In genomic region chr21:33025471-33026298, GRCh38 we compare ENCODE assay signal across 10 cellular contexts. TPM values are rescaled to one million over a fixed set of nuclear protein-coding genes. Genes with fewer than 3 reads are reported as not detected.
DNase-seq lines count a peak whose midpoint lies in the region; FAIRE-seq lines count a peak whose summit lies in the region.
"Had no signal": no experiment of that assay in that cellular context is flagged by ENCODE, and none has a peak within 500 bp of the region (broad histone marks: within the 10 kb centered on the region; RNA-seq: fewer than 3 reads in every experiment).

Gene OLIG2 (plus strand): TSS chr21:33025935. CDS start chr21:33026863, 928 bp downstream.

- H3K27ac ChIP-seq in BLaER1 (no peak within 1 kb of the TSS), mesendoderm (ENCODE audit: low read depth, low read length) (no peak within 1 kb of the TSS)

- H3K23ac ChIP-seq in mesendoderm (ENCODE audit: low read length): no peak within 1 kb of the TSS

- no peaks in the 10 kb centered on the region for H3K79me2 ChIP-seq in mesendoderm (ENCODE audit: control insufficient read depth, insufficient read depth, low read length)

- H3K9ac ChIP-seq in BLaER1 (no peak within 1 kb of the TSS), mesendoderm (ENCODE audit: low read length) (peak within 1 kb of the TSS; percentile 35)

- H3K36me3 ChIP-seq in BLaER1: no peaks in the 10 kb centered on the region
- H3K36me3 ChIP-seq in mesendoderm (ENCODE audit: control insufficient read depth, insufficient read depth, low read length): no peaks in the 10 kb centered on the region

- H3K79me1 ChIP-seq in mesendoderm (ENCODE audit: low read length): no peaks in the 10 kb centered on the region

- H3K18ac ChIP-seq in mesendoderm (ENCODE audit: low read length): no peak within 1 kb of the TSS

- no peak within 1 kb of the TSS for H2BK120ac ChIP-seq in mesendoderm (ENCODE audit: low read depth, low read length)

- peak; percentile 37 for DNase-seq in HTR-8/SVneo (ENCODE audit: insufficient read length, low spot score)
- DNase-seq in activated T-cell treated with anti-CD3 and anti-CD28 coated beads, Interleukin-2, amount 50 U/mL, for 48 hours: peak; percentile 39 to 47
- DNase-seq in mesendoderm: peak; percentile 97
- no peak for DNase-seq in MV-4-11 (lab: John Stamatoyannopoulos, UW)
- DNase-seq in NCI-H1417 treated with DMSO at 0.1 percent for 48 hours (lab: John Stamatoyannopoulos, UW): no peak
- DNase-seq in NCI-H146 (lab: John Stamatoyannopoulos, UW): no peak
- DNase-seq in SHP77 treated with DMSO at 0.1 percent for 48 hours (lab: John Stamatoyannopoulos, UW): no peak
- DNase-seq: foreskin melanocyte had no signal

- H3K9me3 ChIP-seq in BLaER1: peaks cover 69% of the 10 kb centered on the region

- no peak within 1 kb of the TSS for H2BK15ac ChIP-seq in mesendoderm (replicated peaks; ENCODE audit: low read depth)

- no peak within 1 kb of the TSS for H4K8ac ChIP-seq in mesendoderm (ENCODE audit: low read depth, low read length)

- H3K56ac ChIP-seq in mesendoderm (ENCODE audit: low read length): peak within 1 kb of the TSS; percentile 67

- H3K4me3 ChIP-seq in BLaER1 (peak within 1 kb of the TSS; percentile 38; the same call in 1 of the 2 replicates), mesendoderm (ENCODE audit: low read length) (peak within 1 kb of the TSS; percentile 21)
- H3K4me3 ChIP-seq: GM12878 had no signal

- WGBS in mesendoderm (ENCODE audit: extremely low coverage, insufficient coverage, low lambda C conversion rate): no CpG with 5 or more reads among the region's 52 CpGs

- H2AK5ac ChIP-seq in mesendoderm (ENCODE audit: low read length): no peak within 1 kb of the TSS

- no peak within 1 kb of the TSS for H3K4ac ChIP-seq in mesendoderm (ENCODE audit: low read depth, low read length)

- peaks cover 43% of the 10 kb centered on the region for H4K20me1 ChIP-seq in BLaER1

- H2BK5ac ChIP-seq in mesendoderm (ENCODE audit: low read length): no peak within 1 kb of the TSS

- H3K4me1 ChIP-seq in BLaER1 (peaks cover 11% of the 10 kb centered on the region; the same call in 1 of the 2 replicates), mesendoderm (ENCODE audit: control insufficient read depth, low read depth, low read length) (no peaks in the 10 kb centered on the region)

- peaks cover 100% of the 10 kb centered on the region for H3K27me3 ChIP-seq in BLaER1
- peaks cover 87% of the 10 kb centered on the region for H3K27me3 ChIP-seq in mesendoderm (ENCODE audit: insufficient read depth, low read length, poor library complexity)

- no peak within 1 kb of the TSS for H3K4me2 ChIP-seq in BLaER1
- H3K4me2 ChIP-seq in mesendoderm (ENCODE audit: low read length): peak within 1 kb of the TSS; percentile 74

- no peak for FAIRE-seq in HTR-8/SVneo (lab: Jason Lieb, UNC)
- FAIRE-seq: GM12878 had no signal

- no peak within 1 kb of the TSS for H4K5ac ChIP-seq in mesendoderm (ENCODE audit: low read length)

RNA-seq across cellular contexts. Expression of gene OLIG2, which starts in this region (rescaled TPM):
- 0.55 TPM for polyA plus RNA-seq in mesendoderm (2013, experiment 1 of 2)
- polyA plus RNA-seq in mesendoderm (2013, experiment 2 of 2): 0.60 TPM
- polyA plus RNA-seq: GM12878 had no signal

Comparison
In these comparisons a context has a peak if more than half of its experiments do, and no peak if none do; other contexts are left out.
1. DNase-seq: peak in HTR-8/SVneo (single experiment), activated T-cell treated with anti-CD3 and anti-CD28 coated beads, Interleukin-2, amount 50 U/mL, for 48 hours (2 of 2) and mesendoderm (single experiment); none in MV-4-11 (single experiment), NCI-H1417 treated with DMSO at 0.1 percent for 48 hours (single experiment), NCI-H146 (single experiment) and SHP77 treated with DMSO at 0.1 percent for 48 hours (single experiment).